Comparison of ENCODE assay signal across 21 cellular contexts in the genomic region with DNA sequence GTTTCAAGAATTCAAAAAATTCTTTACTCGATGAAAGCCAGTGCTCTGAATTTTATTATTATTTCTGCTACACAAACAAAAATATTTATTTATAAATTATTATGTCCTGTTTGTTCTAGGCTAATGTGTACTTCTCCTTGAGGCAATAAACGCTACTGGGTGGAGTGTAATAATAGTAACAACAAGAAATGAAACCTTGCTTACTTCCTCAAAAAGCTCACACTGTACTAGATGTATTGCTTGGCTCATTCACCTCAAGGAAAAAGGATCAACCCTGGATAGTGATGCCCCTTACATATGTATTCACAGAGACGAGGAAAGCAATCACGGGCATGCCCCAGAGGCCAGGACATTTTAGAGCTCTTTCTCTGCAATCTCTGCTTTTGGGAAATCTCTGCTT.
DNase-seq lines count a peak whose midpoint lies in the region; FAIRE-seq and TF ChIP-seq lines count a peak whose summit lies in the region.
"Had no signal": no experiment of that assay in that cellular context is flagged by ENCODE, and none has a peak within 500 bp of the region (broad histone marks: within the 10 kb centered on the region; RNA-seq: fewer than 3 reads in every experiment).

No MANE protein-coding gene starts in this region.

- peak overlapping the region; percentile 71; the same call in 1 of the 2 replicates for H2AFZ ChIP-seq in H1 (ENCODE audit: low read length)

- H3K4me2 ChIP-seq in H1 (ENCODE audit: insufficient read depth in 1 of 2, low read depth in 2 of 2, low read length in 2 of 2): no peak overlapping the region
- H3K4me2 ChIP-seq: SK-N-SH had no signal

- H3K36me3 Mint-ChIP-seq in activated naive CD4-positive, alpha-beta T cell treated with anti-CD3 and anti-CD28 coated beads, Interleukin-2, amount 10 ng/mL, durations not matched to agents 7 days and 5 days: no peaks in the 10 kb centered on the region

- DNase-seq in Kasumi-1 (lab: John Stamatoyannopoulos, UW) (peak; percentile 34 to 61), NOMO-1 (lab: John Stamatoyannopoulos, UW; ENCODE audit: unreplicated experiment in 2 of 2) (peak; percentile 60 to 90), H1 (ENCODE audit: low read depth in 1 of 2, low spot score in 2 of 2) (no peak), DMS 273 (lab: John Stamatoyannopoulos, UW; ENCODE audit: unreplicated experiment) (no peak), prostate gland (ENCODE audit: low spot score) (no peak), NCI-H2196 (lab: John Stamatoyannopoulos, UW; ENCODE audit: unreplicated experiment) (no peak)
- no peak for DNase-seq in activated naive CD4-positive, alpha-beta T cell treated with anti-CD3 and anti-CD28 coated beads, Interleukin-2, amount 10 ng/mL, durations not matched to agents 7 days and 5 days
- DNase-seq: CD4-positive, alpha-beta T cell; HCEC 1CT; KBM-7; NCI-H1092 treated with DMSO at 0.1 percent for 48 hours; NCI-H2081; NCI-H2171 treated with DMSO at 0.1 percent for 48 hours; NCI-H446 treated with DMSO at 0.1 percent for 48 hours; NCI-H69; OCI-M1; Right ventricle myocardium superior; SK-N-SH had no signal

- H3K9me3 Mint-ChIP-seq in activated naive CD4-positive, alpha-beta T cell treated with anti-CD3 and anti-CD28 coated beads, Interleukin-2, amount 10 ng/mL, durations not matched to agents 7 days and 5 days: peaks cover 10% of the 10 kb centered on the region

- no peak overlapping the region for H4K5ac ChIP-seq in H1 (ENCODE audit: insufficient read length, low read depth, low read length)

- no peaks in the 10 kb centered on the region for H3K27me3 ChIP-seq in H1 (replicated peaks in 1 of 4; ENCODE audit: control insufficient read depth in 3 of 4, extremely low read depth in 1 of 4, insufficient read depth in 3 of 4, low read length in 3 of 4)
- no peaks in the 10 kb centered on the region for H3K27me3 ChIP-seq in prostate gland (replicated peaks; ENCODE audit: insufficient read depth)

- H3K4me1 ChIP-seq in H1 (replicated peaks in 1 of 4; ENCODE audit: control insufficient read depth in 3 of 4, insufficient read depth in 4 of 4, low read length in 3 of 4) (peaks cover 0 to 3% (median 1%) of the 10 kb centered on the region in 4 experiments; a peak in 2 of 7 replicates), prostate gland (replicated peaks) (no peaks in the 10 kb centered on the region)

- peak overlapping the region; percentile 22; the same call in 1 of the 2 replicates for H3K27ac ChIP-seq in 22Rv1
- no peak overlapping the region for H3K27ac ChIP-seq in H1 (ENCODE audit: low read depth, low read length)
- no peak overlapping the region for H3K27ac ChIP-seq in prostate gland

- no peak for TF ChIP-seq POLR2A in H1 (IDR thresholded peaks at IDR 0.05; ENCODE audit: control extremely low read depth in 1 of 2, low read depth in 2 of 2, low read length in 2 of 2)
- TF ChIP-seq POLR2A in prostate gland (IDR thresholded peaks at IDR 0.05): no peak

- WGBS in H1 (ENCODE audit: extremely low coverage in 1 of 2, insufficient coverage in 1 of 2, insufficient read length in 1 of 2, insufficient replicate concordance in 2 of 2, low coverage in 1 of 2, low lambda C conversion rate in 2 of 2, missing lambda C conversion rate in 1 of 2), 2 experiments: 92% methylated on average over 4 of the region's 4 CpGs; no CpG with 5 or more reads in 1 of the 2 experiments
- 64% methylated on average over 4 of the region's 4 CpGs for WGBS in prostate gland

- no peak overlapping the region for H3K4me3 ChIP-seq in H1 (ENCODE audit: extremely low read depth in 1 of 4, insufficient read depth in 2 of 4, low read depth in 3 of 4, low read length in 4 of 4)
- no peak overlapping the region for H3K4me3 ChIP-seq in prostate gland

- no peak overlapping the region for H2BK15ac ChIP-seq in H1 (ENCODE audit: low read length)

- H4K91ac ChIP-seq in H1 (replicated peaks; ENCODE audit: insufficient read length, low read length): no peak overlapping the region

- no peak overlapping the region for H4K8ac ChIP-seq in H1 (ENCODE audit: extremely low read depth, insufficient read depth, low read length)

- no peak overlapping the region for H3K9ac ChIP-seq in H1 (replicated peaks in 1 of 4; ENCODE audit: extremely low read depth in 1 of 4, low read depth in 3 of 4, low read length in 3 of 4)
- H3K9ac ChIP-seq: SK-N-SH had no signal

- no peak for TF ChIP-seq CTCF in 22Rv1 (IDR thresholded peaks at IDR 0.05)
- TF ChIP-seq CTCF in H1 (IDR thresholded peaks at IDR 0.05; ENCODE audit: control extremely low read depth in 1 of 3, insufficient read depth in 1 of 3, low read depth in 1 of 3, low read length in 3 of 3): no peak
- TF ChIP-seq CTCF in prostate gland (IDR thresholded peaks at IDR 0.05): no peak

- intact Hi-C loops in prostate gland (cut with DNase I): no loop called here

- no peak for TF ChIP-seq RAD21 in H1 (IDR thresholded peaks at IDR 0.05 in 1 of 2, conservative IDR thresholded peaks at IDR 0.05 in 1 of 2; ENCODE audit: low read depth in 2 of 2, low read length in 2 of 2)

- H3K4me3 Mint-ChIP-seq in activated naive CD4-positive, alpha-beta T cell treated with anti-CD3 and anti-CD28 coated beads, Interleukin-2, amount 10 ng/mL, durations not matched to agents 7 days and 5 days: no peak overlapping the region
- H3K4me3 Mint-ChIP-seq: B cell; CD4-positive, alpha-beta T cell had no signal

- no peaks in the 10 kb centered on the region for H4K20me1 ChIP-seq in H1 (replicated peaks in 1 of 2; ENCODE audit: control insufficient read depth in 1 of 2, insufficient read depth in 2 of 2, low read length in 2 of 2)

- no peaks in the 10 kb centered on the region for H3K79me1 ChIP-seq in H1 (ENCODE audit: low read depth, low read length)

- H3K18ac ChIP-seq in H1 (ENCODE audit: extremely low read depth, low read length): no peak overlapping the region

- no peak overlapping the region for H3K4ac ChIP-seq in H1 (replicated peaks; ENCODE audit: insufficient read length, low read depth, low read length)

- no peak overlapping the region for H2BK120ac ChIP-seq in H1 (replicated peaks; ENCODE audit: low read depth, low read length)

- no peaks in the 10 kb centered on the region for H3K27me3 Mint-ChIP-seq in activated naive CD4-positive, alpha-beta T cell treated with anti-CD3 and anti-CD28 coated beads, Interleukin-2, amount 10 ng/mL, durations not matched to agents 7 days and 5 days
- H3K27me3 Mint-ChIP-seq: B cell; CD4-positive, alpha-beta T cell had no signal

- no peak for FAIRE-seq in H1 (lab: Jason Lieb, UNC)
- FAIRE-seq: HepG2 had no signal

- no peak overlapping the region for H2AK5ac ChIP-seq in H1 (ENCODE audit: low read depth, low read length)

- H3K4me1 Mint-ChIP-seq in activated naive CD4-positive, alpha-beta T cell treated with anti-CD3 and anti-CD28 coated beads, Interleukin-2, amount 10 ng/mL, durations not matched to agents 7 days and 5 days: no peaks in the 10 kb centered on the region
- H3K4me1 Mint-ChIP-seq: B cell had no signal

- POLR2A ChIA-PET in H1 (lab: Charles Lee; ENCODE audit: partially characterized antibody): interaction anchor here (0.6 kb wide), 1 partner anchor 9 kb away, joined by 4 read pairs; no protein-coding TSS in a partner anchor

- H2BK5ac ChIP-seq in H1 (ENCODE audit: low read depth, low read length): no peak overlapping the region

- no peak overlapping the region for H3K56ac ChIP-seq in H1 (replicated peaks; ENCODE audit: insufficient read length, low read depth, low read length)

- H3K27ac Mint-ChIP-seq in activated naive CD4-positive, alpha-beta T cell treated with anti-CD3 and anti-CD28 coated beads, Interleukin-2, amount 10 ng/mL, durations not matched to agents 7 days and 5 days: no peak overlapping the region
- H3K27ac Mint-ChIP-seq: B cell; CD4-positive, alpha-beta T cell had no signal

- no peaks in the 10 kb centered on the region for H3K23me2 ChIP-seq in H1 (ENCODE audit: low read depth, low read length)

- H2BK20ac ChIP-seq in H1 (ENCODE audit: low read length): no peak overlapping the region

- no peaks in the 10 kb centered on the region for H3K79me2 ChIP-seq in H1 (ENCODE audit: control insufficient read depth in 1 of 2, insufficient read depth in 2 of 2, low read length in 2 of 2)

- H3K9me3 ChIP-seq in H1 (ENCODE audit: insufficient read depth in 2 of 2, low read depth in 1 of 2, low read length in 1 of 2) (no peaks in the 10 kb centered on the region), prostate gland (no peaks in the 10 kb centered on the region)
- H3K9me3 ChIP-seq: SK-N-SH had no signal

- no peak overlapping the region for H3K14ac ChIP-seq in H1 (ENCODE audit: insufficient read length)

- no peak overlapping the region for H3K23ac ChIP-seq in H1 (ENCODE audit: insufficient read length)

- CTCF ChIA-PET in H1 (lab: Charles Lee; ENCODE audit: partially characterized antibody): interaction anchor here (0.6 to 1.3 kb wide), 4 partner anchors 12 to 1557 kb away, joined by 3 to 5 read pairs (median 3); no protein-coding TSS in a partner anchor
- CTCF ChIA-PET in activated naive CD4-positive, alpha-beta T cell treated with anti-CD3 and anti-CD28 coated beads, Interleukin-2, amount 10 ng/mL, durations not matched to agents 7 days and 5 days (lab: Charles Lee): no interaction called here

- no peak for TF ChIP-seq EP300 in H1 (IDR thresholded peaks at IDR 0.05; ENCODE audit: borderline replicate concordance in 1 of 2, low read depth in 2 of 2, low read length in 2 of 2)

- no peaks in the 10 kb centered on the region for H3K36me3 ChIP-seq in H1 (ENCODE audit: control insufficient read depth in 2 of 4, insufficient read depth in 4 of 4, low read length in 3 of 4)
- no peaks in the 10 kb centered on the region for H3K36me3 ChIP-seq in prostate gland

- H2BK12ac ChIP-seq in H1 (ENCODE audit: low read depth, low read length): no peak overlapping the region

TF ChIP-seq in H1, 55 proteins besides CTCF, POLR2A, EP300 and RAD21 (continues in another document):
- TF ChIP-seq TBP (IDR thresholded peaks at IDR 0.05; ENCODE audit: low read depth, low read length): no peak
- no peak for TF ChIP-seq BRCA1 (IDR thresholded peaks at IDR 0.05; ENCODE audit: low read depth, low read length)
- no peak for TF ChIP-seq HDAC6 (IDR thresholded peaks at IDR 0.05; ENCODE audit: low read depth, low read length)
- TF ChIP-seq TCF12 (IDR thresholded peaks at IDR 0.05; ENCODE audit: low read depth, low read length): no peak
- TF ChIP-seq, protein P1, sequence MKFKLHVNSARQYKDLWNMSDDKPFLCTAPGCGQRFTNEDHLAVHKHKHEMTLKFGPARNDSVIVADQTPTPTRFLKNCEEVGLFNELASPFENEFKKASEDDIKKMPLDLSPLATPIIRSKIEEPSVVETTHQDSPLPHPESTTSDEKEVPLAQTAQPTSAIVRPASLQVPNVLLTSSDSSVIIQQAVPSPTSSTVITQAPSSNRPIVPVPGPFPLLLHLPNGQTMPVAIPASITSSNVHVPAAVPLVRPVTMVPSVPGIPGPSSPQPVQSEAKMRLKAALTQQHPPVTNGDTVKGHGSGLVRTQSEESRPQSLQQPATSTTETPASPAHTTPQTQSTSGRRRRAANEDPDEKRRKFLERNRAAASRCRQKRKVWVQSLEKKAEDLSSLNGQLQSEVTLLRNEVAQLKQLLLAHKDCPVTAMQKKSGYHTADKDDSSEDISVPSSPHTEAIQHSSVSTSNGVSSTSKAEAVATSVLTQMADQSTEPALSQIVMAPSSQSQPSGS (IDR thresholded peaks at IDR 0.05; ENCODE audit: low read length): no peak
- TF ChIP-seq FOSL1 (IDR thresholded peaks at IDR 0.05; ENCODE audit: insufficient read depth, low read depth, low read length): no peak

Comparison
In these comparisons a context has a peak if more than half of its experiments do, and no peak if none do; other contexts are left out.
1. DNase-seq: peak in Kasumi-1 (2 of 2) and NOMO-1 (2 of 2); none in H1 (0 of 2), activated naive CD4-positive, alpha-beta T cell treated with anti-CD3 and anti-CD28 coated beads, Interleukin-2, amount 10 ng/mL, durations not matched to agents 7 days and 5 days (single experiment), DMS 273 (single experiment), prostate gland (single experiment) and NCI-H2196 (single experiment).